Comparison of ENCODE assay signal across 10 cellular contexts in genomic region chr3:158103131-158103955, GRCh38. TPM values are rescaled to one million over a fixed set of nuclear protein-coding genes. Genes with fewer than 3 reads are reported as not detected.
DNase-seq lines count a peak whose midpoint lies in the region; ATAC-seq, FAIRE-seq and TF ChIP-seq lines count a peak whose summit lies in the region.
"Had no signal": no experiment of that assay in that cellular context is flagged by ENCODE, and none has a peak within 500 bp of the region (broad histone marks: within the 10 kb centered on the region; RNA-seq: fewer than 3 reads in every experiment).

No MANE protein-coding gene starts in this region.

- TF ChIP-seq POLR2A in H1 (IDR thresholded peaks at IDR 0.05; ENCODE audit: control extremely low read depth in 1 of 2, low read depth in 2 of 2, low read length in 2 of 2), result no peak

- no peak overlapping the region for H3K14ac ChIP-seq in H1 (ENCODE audit: insufficient read length)

- intact Hi-C loops in CD8-positive, alpha-beta T cell (cut with DNase I, micrococcal nuclease), result loop anchor here (5.0 to 10.0 kb wide), 3 partner anchors 561 to 1429 kb away; partner anchors contain the start of genes MFSD1 (in 1 of the 2) and TIPARP (in 1 of the 2)

- no peak overlapping the region for H3K4me3 ChIP-seq in CD8-positive, alpha-beta T cell (ENCODE audit: low read depth, low read length)
- H3K4me3 ChIP-seq in H1 (ENCODE audit: extremely low read depth in 1 of 4, insufficient read depth in 2 of 4, low read depth in 3 of 4, low read length in 4 of 4), result peak overlapping the region; percentile 26 to 56 (median 30); a peak in 7 of 8 replicates

- H3K4me2 ChIP-seq in H1 (ENCODE audit: insufficient read depth in 1 of 2, low read depth in 2 of 2, low read length in 2 of 2), result peak overlapping the region; percentile 76 to 99

- no peak overlapping the region for H3K56ac ChIP-seq in H1 (replicated peaks; ENCODE audit: insufficient read length, low read depth, low read length)

- no peak overlapping the region; the same call in 1 of the 2 replicates for H2BK5ac ChIP-seq in H1 (ENCODE audit: low read depth, low read length)

- no peak overlapping the region for H3K23ac ChIP-seq in H1 (ENCODE audit: insufficient read length)

- peak overlapping the region; percentile 11; the same call in 1 of the 2 replicates for H4K8ac ChIP-seq in H1 (ENCODE audit: extremely low read depth, insufficient read depth, low read length)

- no peak for TF ChIP-seq CTCF in CD8-positive, alpha-beta T cell (IDR thresholded peaks at IDR 0.05)
- TF ChIP-seq CTCF in H1 (IDR thresholded peaks at IDR 0.05; ENCODE audit: control extremely low read depth in 1 of 3, insufficient read depth in 1 of 3, low read depth in 1 of 3, low read length in 3 of 3) (no peak), nephron progenitor cell (IDR thresholded peaks at IDR 0.05) (no peak)

- POLR2A ChIA-PET in CD8-positive, alpha-beta T cell (lab: Charles Lee), result interaction anchor here (1.0 kb wide), 1 partner anchor 9 kb away, joined by 3 read pairs; no protein-coding TSS in a partner anchor
- POLR2A ChIA-PET in H1 (lab: Charles Lee; ENCODE audit: partially characterized antibody), result no interaction called here

- H3K9me3 ChIP-seq in CD8-positive, alpha-beta T cell (ENCODE audit: low read length), result no peaks in the 10 kb centered on the region
- no peaks in the 10 kb centered on the region for H3K9me3 ChIP-seq in H1 (ENCODE audit: insufficient read depth in 2 of 2, low read depth in 1 of 2, low read length in 1 of 2)

- no peaks in the 10 kb centered on the region for H3K36me3 ChIP-seq in CD8-positive, alpha-beta T cell (ENCODE audit: insufficient read depth, low read length)
- H3K36me3 ChIP-seq in H1 (ENCODE audit: control insufficient read depth in 2 of 4, insufficient read depth in 4 of 4, low read length in 3 of 4), result no peaks in the 10 kb centered on the region

- peaks cover 32% of the 10 kb centered on the region; the same call in 1 of the 2 replicates for H3K23me2 ChIP-seq in H1 (ENCODE audit: low read depth, low read length)

- no peak overlapping the region for H3K18ac ChIP-seq in H1 (ENCODE audit: extremely low read depth, low read length)

- H3K36me3 Mint-ChIP-seq in CD8-positive, alpha-beta T cell, result no peaks in the 10 kb centered on the region
- H3K36me3 Mint-ChIP-seq in nephron progenitor cell (ENCODE audit: low read depth), result no peaks in the 10 kb centered on the region

- H3K27me3 ChIP-seq in CD8-positive, alpha-beta T cell (ENCODE audit: insufficient read depth, low read length), result peaks cover 94% of the 10 kb centered on the region
- H3K27me3 ChIP-seq in H1 (replicated peaks in 1 of 4; ENCODE audit: control insufficient read depth in 3 of 4, extremely low read depth in 1 of 4, insufficient read depth in 3 of 4, low read length in 3 of 4), result peaks cover 69 to 99% (median 89%) of the 10 kb centered on the region in 4 experiments

- H3K27ac Mint-ChIP-seq in CD8-positive, alpha-beta T cell, result no peak overlapping the region
- H3K27ac Mint-ChIP-seq in nephron progenitor cell, result no peak overlapping the region

- H3K9ac ChIP-seq in H1 (replicated peaks in 1 of 4; ENCODE audit: extremely low read depth in 1 of 4, low read depth in 3 of 4, low read length in 3 of 4), result no peak overlapping the region; a peak in 1 of 7 replicates

- no peak for TF ChIP-seq RAD21 in H1 (IDR thresholded peaks at IDR 0.05 in 1 of 2, conservative IDR thresholded peaks at IDR 0.05 in 1 of 2; ENCODE audit: low read depth in 2 of 2, low read length in 2 of 2)

- H4K20me1 ChIP-seq in H1 (replicated peaks in 1 of 2; ENCODE audit: control insufficient read depth in 1 of 2, insufficient read depth in 2 of 2, low read length in 2 of 2), result peaks cover 2 to 19% of the 10 kb centered on the region in 2 experiments

- peaks cover 89% of the 10 kb centered on the region for H3K27me3 Mint-ChIP-seq in CD8-positive, alpha-beta T cell (ENCODE audit: low read depth)
- peaks cover 99% of the 10 kb centered on the region for H3K27me3 Mint-ChIP-seq in nephron progenitor cell (ENCODE audit: low read depth, poor library complexity)

- no peak overlapping the region for H2AFZ ChIP-seq in H1 (ENCODE audit: low read length)

- H2AK5ac ChIP-seq in H1 (ENCODE audit: low read depth, low read length), result no peak overlapping the region

- peak overlapping the region; percentile 60; the same call in 1 of the 2 replicates for H2BK12ac ChIP-seq in H1 (ENCODE audit: low read depth, low read length)

- WGBS in H1 (ENCODE audit: extremely low coverage in 1 of 2, insufficient coverage in 1 of 2, insufficient read length in 1 of 2, insufficient replicate concordance in 2 of 2, low coverage in 1 of 2, low lambda C conversion rate in 2 of 2, missing lambda C conversion rate in 1 of 2), 2 experiments, result 2% methylated on average over 47 of the region's 50 CpGs; no CpG with 5 or more reads in 1 of the 2 experiments

- no peak overlapping the region for H4K5ac ChIP-seq in H1 (ENCODE audit: insufficient read length, low read depth, low read length)

- ATAC-seq in CD8-positive, alpha-beta T cell, result no peak
- ATAC-seq in HG02759 (IDR thresholded peaks at IDR 0.05; ENCODE audit: unreplicated experiment) (peak; percentile 40), GM19467 (IDR thresholded peaks at IDR 0.05; ENCODE audit: unreplicated experiment) (no peak), HG03196 (IDR thresholded peaks at IDR 0.05; ENCODE audit: unreplicated experiment) (no peak)

- H3K9me3 Mint-ChIP-seq in CD8-positive, alpha-beta T cell, result no peaks in the 10 kb centered on the region
- H3K9me3 Mint-ChIP-seq in nephron progenitor cell, result no peaks in the 10 kb centered on the region

- no peak overlapping the region for H2BK120ac ChIP-seq in H1 (replicated peaks; ENCODE audit: low read depth, low read length)

- CTCF ChIA-PET in CD8-positive, alpha-beta T cell (lab: Charles Lee), result no interaction called here
- CTCF ChIA-PET in H1 (lab: Charles Lee; ENCODE audit: partially characterized antibody), result interaction anchor here (0.6 to 1.7 kb wide), 4 partner anchors 9 to 428 kb away, joined by 3 to 5 read pairs (median 3); no protein-coding TSS in a partner anchor

- H3K4me3 Mint-ChIP-seq in CD8-positive, alpha-beta T cell, result peak overlapping the region; percentile 29
- H3K4me3 Mint-ChIP-seq in nephron progenitor cell, result peak overlapping the region; percentile 69

- H3K4me1 Mint-ChIP-seq in CD8-positive, alpha-beta T cell (ENCODE audit: low read depth), result peaks cover 38% of the 10 kb centered on the region
- peaks cover 45% of the 10 kb centered on the region for H3K4me1 Mint-ChIP-seq in nephron progenitor cell

- no peak overlapping the region for H3K27ac ChIP-seq in CD8-positive, alpha-beta T cell (ENCODE audit: low read depth, low read length)
- no peak overlapping the region for H3K27ac ChIP-seq in H1 (ENCODE audit: low read depth, low read length)

- peaks cover 33% of the 10 kb centered on the region for H3K4me1 ChIP-seq in CD8-positive, alpha-beta T cell (ENCODE audit: insufficient read depth, low read length)
- H3K4me1 ChIP-seq in H1 (replicated peaks in 1 of 4; ENCODE audit: control insufficient read depth in 3 of 4, insufficient read depth in 4 of 4, low read length in 3 of 4), result peaks cover 0 to 17% (median 14%) of the 10 kb centered on the region in 4 experiments; a peak in 6 of 7 replicates

- H2BK15ac ChIP-seq in H1 (ENCODE audit: low read length), result no peak overlapping the region; the same call in 1 of the 2 replicates

- FAIRE-seq in H1 (lab: Jason Lieb, UNC), result no peak

- H4K91ac ChIP-seq in H1 (replicated peaks; ENCODE audit: insufficient read length, low read length), result no peak overlapping the region

- H3K79me1 ChIP-seq in H1 (ENCODE audit: low read depth, low read length), result no peaks in the 10 kb centered on the region

- peak in 1 of 7 experiments; percentile 53 for DNase-seq in CD8-positive, alpha-beta T cell
- DNase-seq in H1 (ENCODE audit: low read depth in 1 of 2, low spot score in 2 of 2) (peak in 1 of 2 experiments; percentile 76), nephron progenitor cell (peak; percentile 39), SW 1271 (lab: John Stamatoyannopoulos, UW) (no peak), hepatic stellate cell (ENCODE audit: low spot score) (no peak)

- H3K4ac ChIP-seq in H1 (replicated peaks; ENCODE audit: insufficient read length, low read depth, low read length), result no peak overlapping the region

- H3K79me2 ChIP-seq in H1 (ENCODE audit: control insufficient read depth in 1 of 2, insufficient read depth in 2 of 2, low read length in 2 of 2), result no peaks in the 10 kb centered on the region

- no peak overlapping the region for H2BK20ac ChIP-seq in H1 (ENCODE audit: low read length)

- TF ChIP-seq EP300 in H1 (IDR thresholded peaks at IDR 0.05; ENCODE audit: borderline replicate concordance in 1 of 2, low read depth in 2 of 2, low read length in 2 of 2), result no peak

TF ChIP-seq in H1, 55 proteins besides CTCF, POLR2A, EP300 and RAD21 (continues in another document):
- TF ChIP-seq SUZ12 (IDR thresholded peaks at IDR 0.05; ENCODE audit: low read length) (peak; percentile 98), RBBP5 (IDR thresholded peaks at IDR 0.05; ENCODE audit: borderline replicate concordance, low read depth, low read length) (peak; percentile 13; the same call in 1 of the 2 replicates), KDM4A (IDR thresholded peaks at IDR 0.05; ENCODE audit: low read depth, low read length, severe bottlenecking) (peak; percentile 32), EZH2 (IDR thresholded peaks at IDR 0.05; ENCODE audit: low read depth, low read length, severe bottlenecking) (peak; percentile 96), CTBP2 (IDR thresholded peaks at IDR 0.05; ENCODE audit: borderline replicate concordance, insufficient read depth, insufficient read length, low read length) (peak; percentile 96), CEBPB (IDR thresholded peaks at IDR 0.05; ENCODE audit: low read depth, low read length) (no peak)

RNA-seq across cellular contexts. Expression of gene SHOX2, which starts 2.9 kb away (rescaled TPM):
- not detected for total RNA-seq in CD8-positive, alpha-beta T cell
- 0.11 and 0.29 TPM in 2 replicates for total RNA-seq in H1 (2021; fragmentation: NEBNext Ultra II Directional; extraction: Animal tissue kit (Norgen Biotek cat#: 25700))
- polyA plus RNA-seq in H1 (2011; rRNA removed), result 0.03 TPM in 2 replicates
- 0.04 TPM for polyA plus RNA-seq in H1 (2011; cell fraction: cytosol; rRNA removed)
- 0.10 TPM for polyA plus RNA-seq in H1 (2011; cell fraction: nucleus; rRNA removed)
- polyA plus RNA-seq in H1 (2012, experiment 1 of 2), result 0.04 to 0.12 TPM (median 0.08 TPM) in 3 of 4 replicates, not detected in the other
- not detected for polyA plus RNA-seq in H1 (2012, experiment 2 of 2)
- polyA plus RNA-seq in H1 (2013, experiment 1 of 2), result 0.18 TPM
- polyA plus RNA-seq in H1 (2013, experiment 2 of 2), result 0.06 TPM
- polyA minus RNA-seq in H1 (2011; rRNA and poly(A)+ RNA removed), result 0.10 TPM in 1 of 2 replicates, not detected in the other
- not detected for polyA minus RNA-seq in H1 (2011; cell fraction: cytosol; rRNA and poly(A)+ RNA removed)
- polyA minus RNA-seq in H1 (2011; cell fraction: nucleus; rRNA and poly(A)+ RNA removed), result not detected
- total RNA-seq: lung microvascular endothelial cell; T-helper 2 cell treated with Interferon-gamma antibody and Interleukin-4, amounts not matched to agents 100 ng/mL and 5 ng/mL, for 36 hours had no signal

RNA-seq across cellular contexts. Expression of gene RSRC1, which starts 6.5 kb away (rescaled TPM):
- total RNA-seq in CD8-positive, alpha-beta T cell, result 10 to 100 TPM; 21.8 to 25.0 TPM
- total RNA-seq in H1 (2021; fragmentation: NEBNext Ultra II Directional; extraction: Animal tissue kit (Norgen Biotek cat#: 25700)), result 27.9 and 29.5 TPM in 2 replicates
- 1.6 and 2.0 TPM in 2 replicates for polyA plus RNA-seq in H1 (2011; rRNA removed)
- polyA plus RNA-seq in H1 (2011; cell fraction: cytosol; rRNA removed), result 5.4 TPM
- 4.0 TPM for polyA plus RNA-seq in H1 (2011; cell fraction: nucleus; rRNA removed)
- 18.4 to 20.9 TPM (median 19.2 TPM) in 4 replicates for polyA plus RNA-seq in H1 (2012, experiment 1 of 2)
- polyA plus RNA-seq in H1 (2012, experiment 2 of 2), result 1.1 TPM
- 23.7 TPM for polyA plus RNA-seq in H1 (2013, experiment 1 of 2)
- polyA plus RNA-seq in H1 (2013, experiment 2 of 2), result 22.1 TPM
- 8.3 and 15.4 TPM in 2 replicates for polyA minus RNA-seq in H1 (2011; rRNA and poly(A)+ RNA removed)
- 10.4 TPM for polyA minus RNA-seq in H1 (2011; cell fraction: cytosol; rRNA and poly(A)+ RNA removed)
- 28.0 TPM for polyA minus RNA-seq in H1 (2011; cell fraction: nucleus; rRNA and poly(A)+ RNA removed)
